19 cellular contexts compared by ENCODE assay signal in genomic region chr6:46923476-46923875, GRCh38. TPM values are rescaled to one million over a fixed set of nuclear protein-coding genes. Genes with fewer than 3 reads are reported as not detected.
"Had no signal": no experiment of that assay in that cellular context is flagged by ENCODE, and none has a peak within 500 bp of the region (broad histone marks: within the 10 kb centered on the region; RNA-seq: fewer than 3 reads in every experiment).

No MANE protein-coding gene starts in this region.

- H3K27ac ChIP-seq: pancreas, SK-N-MC had no signal

- H3K36me3 ChIP-seq: breast epithelium, pancreas, thyroid gland had no signal

- ATAC-seq: activated CD8-positive, alpha-beta memory T cell treated with anti-CD3 and anti-CD28 coated beads, Interleukin-2, amount 10 ng/mL, durations not matched to agents 7 days and 5 days; mucosa of descending colon; naive thymus-derived CD4-positive, alpha-beta T cell; pancreas; stimulated activated effector memory CD8-positive, alpha-beta T cell treated with anti-CD3 and anti-CD28 coated beads, Interleukin-12 subunit alpha, Interleukin-12 subunit beta, amount 100 ng/mL, for 72 hours had no signal

- H3K27me3 ChIP-seq: breast epithelium, thyroid gland had no signal

- H3K9me3 ChIP-seq: breast epithelium, mucosa of descending colon, pancreas, thyroid gland had no signal

- DNase-seq: activated CD4-positive, alpha-beta memory T cell treated with anti-CD3 and anti-CD28 coated beads, Interleukin-2, amount 10 ng/mL, durations not matched to agents 7 days and 5 days; activated CD4-positive, alpha-beta T cell treated with anti-CD3 and anti-CD28 coated beads for 48 hours; activated CD4-positive, CD25-positive, alpha-beta regulatory T cell; activated CD8-positive, alpha-beta memory T cell treated with anti-CD3 and anti-CD28 coated beads, Interleukin-2, amount 10 ng/mL, durations not matched to agents 7 days and 5 days; activated naive CD4-positive, alpha-beta T cell treated with anti-CD3 and anti-CD28 coated beads, Interleukin-2, amount 10 ng/mL, durations not matched to agents 7 days and 5 days; effector CD8-positive, alpha-beta T cell; hypothalamus; mesenchymal stem cell; mucosa of descending colon; naive thymus-derived CD4-positive, alpha-beta T cell; pancreas; stimulated activated CD4-positive, alpha-beta T cell treated with anti-CD3 and anti-CD28 coated beads, Interleukin-4, amount 100 ng/mL, for 24 hours; thyroid gland had no signal

- H3K4me2 ChIP-seq: smooth muscle cell had no signal

- H3K4me3 ChIP-seq: breast epithelium, mucosa of descending colon, pancreas, SK-N-MC, smooth muscle cell, thyroid gland had no signal

RNA-seq across cellular contexts. Expression of gene ADGRF5, which starts 1.7 kb away (rescaled TPM):
- total RNA-seq: activated CD4-positive, alpha-beta memory T cell treated with anti-CD3 and anti-CD28 coated beads, Interleukin-2, amount 10 ng/mL, durations not matched to agents 7 days and 5 days; activated CD8-positive, alpha-beta memory T cell treated with anti-CD3 and anti-CD28 coated beads, Interleukin-2, amount 10 ng/mL, durations not matched to agents 7 days and 5 days; activated T-helper 2 cell treated with anti-CD3 and anti-CD28 coated beads, Interferon-gamma antibody, Interleukin-2, Interleukin-4, amounts not matched to agents 10 μg/mL and 5 μg/mL and 100 μg/mL, durations not matched to agents 14 hours and 24 hours and 36 hours; naive thymus-derived CD4-positive, alpha-beta T cell had no signal
- polyA plus RNA-seq: keratinocyte; naive thymus-derived CD4-positive, alpha-beta T cell; smooth muscle cell had no signal
